In the genomic region with DNA sequence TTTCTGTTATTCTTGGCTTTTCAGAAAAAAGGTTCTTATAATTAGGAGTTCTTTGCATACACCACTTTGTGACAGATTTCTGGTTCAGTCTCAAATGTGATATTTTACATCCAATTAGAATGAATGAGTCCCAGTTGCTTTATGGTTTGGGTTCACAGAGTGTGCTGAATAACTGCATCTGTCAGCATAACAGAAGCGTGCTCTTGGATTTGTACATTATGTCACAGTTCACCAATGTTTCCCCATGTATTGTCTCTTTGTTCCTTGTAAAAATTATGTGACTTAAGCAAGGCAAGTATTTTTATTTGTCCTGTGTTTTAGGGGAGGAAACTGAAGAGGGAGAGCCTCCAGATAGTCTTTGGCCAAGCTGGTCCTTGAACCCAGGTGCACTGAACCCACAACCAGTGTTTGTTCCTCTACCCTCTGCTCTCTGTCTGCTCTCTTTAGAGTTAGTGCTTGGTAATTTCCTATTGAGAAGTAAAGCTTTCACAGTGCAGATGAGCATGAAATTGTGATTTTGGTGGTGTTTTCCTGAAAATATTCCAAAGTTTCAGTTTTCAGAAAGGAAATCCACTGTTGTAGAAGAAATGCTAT, we compare ENCODE assay signal across 26 cellular contexts.
"Had no signal": no experiment of that assay in that cellular context is flagged by ENCODE, and none has a peak within 500 bp of the region (broad histone marks: within the 10 kb centered on the region; RNA-seq: fewer than 3 reads in every experiment).

No MANE protein-coding gene starts in this region.

- H3K27ac ChIP-seq: epithelial cell of prostate, gastrocnemius medialis, neutrophil, pancreas, sigmoid colon, skin epidermis, spleen, testis, tibial artery, upper lobe of left lung had no signal

- H3K9me3 ChIP-seq: gastrocnemius medialis, neutrophil, pancreas, testis had no signal

- ATAC-seq: esophagus mucosa; gastrocnemius medialis; natural killer cell; pancreas; stimulated activated memory B cell treated with anti-CD40 and anti-IgM and Interleukin-4, amounts not matched to agents 10 μg/mL and 1 μg/mL and 100 μg/mL, for 72 hours; stimulated activated naive CD8-positive, alpha-beta T cell treated with anti-CD3 and anti-CD28 coated beads, Interleukin-15, Interleukin-2, amounts not matched to agents 100 U/mL and 50 U/mL, for 24 hours had no signal

- H3K27me3 Mint-ChIP-seq: memory B cell; progenitor cell of endocrine pancreas; stimulated activated memory B cell treated with anti-CD40 and anti-IgM and Interleukin-4, amounts not matched to agents 10 μg/mL and 1 μg/mL and 100 μg/mL, for 72 hours had no signal

- DNase-seq: dorsolateral prefrontal cortex; effector CD4-positive, alpha-beta T cell; foreskin fibroblast; gastrocnemius medialis; natural killer cell; pancreas; sigmoid colon; spleen; stimulated activated CD4-positive, alpha-beta T cell treated with anti-CD3 and anti-CD28 coated beads, Interleukin-4, amount 100 ng/mL, for 4 hours; stimulated activated naive CD8-positive, alpha-beta T cell treated with anti-CD3 and anti-CD28 coated beads, Interleukin-15, Interleukin-2, amounts not matched to agents 100 U/mL and 50 U/mL, for 24 hours; substantia nigra; testis; upper lobe of left lung had no signal

- H3K27me3 ChIP-seq: dorsolateral prefrontal cortex, gastrocnemius medialis, neutrophil, pancreas, sigmoid colon, spleen, testis, tibial artery, upper lobe of left lung had no signal

- H3K4me3 Mint-ChIP-seq: memory B cell; natural killer cell; neural crest cell; stimulated activated memory B cell treated with anti-CD40 and anti-IgM and Interleukin-4, amounts not matched to agents 10 μg/mL and 1 μg/mL and 100 μg/mL, for 72 hours had no signal

- FAIRE-seq: colon, keratinocyte, pancreas, urothelium cell line had no signal

- H3K4me1 ChIP-seq: pancreas, testis, tibial artery, upper lobe of left lung had no signal

- H3K4me3 ChIP-seq: dorsolateral prefrontal cortex, gastrocnemius medialis, lung, pancreas, sigmoid colon, skin epidermis, spleen, testis, tibial artery, upper lobe of left lung had no signal

- H3K27ac Mint-ChIP-seq: memory B cell; natural killer cell; progenitor cell of endocrine pancreas; stimulated activated memory B cell treated with anti-CD40 and anti-IgM and Interleukin-4, amounts not matched to agents 10 μg/mL and 1 μg/mL and 100 μg/mL, for 72 hours had no signal

- H3K36me3 ChIP-seq: gastrocnemius medialis, upper lobe of left lung had no signal

- H3K4me1 Mint-ChIP-seq: neural crest cell had no signal
